7 cellular contexts compared by ENCODE assay signal in the genomic region with DNA sequence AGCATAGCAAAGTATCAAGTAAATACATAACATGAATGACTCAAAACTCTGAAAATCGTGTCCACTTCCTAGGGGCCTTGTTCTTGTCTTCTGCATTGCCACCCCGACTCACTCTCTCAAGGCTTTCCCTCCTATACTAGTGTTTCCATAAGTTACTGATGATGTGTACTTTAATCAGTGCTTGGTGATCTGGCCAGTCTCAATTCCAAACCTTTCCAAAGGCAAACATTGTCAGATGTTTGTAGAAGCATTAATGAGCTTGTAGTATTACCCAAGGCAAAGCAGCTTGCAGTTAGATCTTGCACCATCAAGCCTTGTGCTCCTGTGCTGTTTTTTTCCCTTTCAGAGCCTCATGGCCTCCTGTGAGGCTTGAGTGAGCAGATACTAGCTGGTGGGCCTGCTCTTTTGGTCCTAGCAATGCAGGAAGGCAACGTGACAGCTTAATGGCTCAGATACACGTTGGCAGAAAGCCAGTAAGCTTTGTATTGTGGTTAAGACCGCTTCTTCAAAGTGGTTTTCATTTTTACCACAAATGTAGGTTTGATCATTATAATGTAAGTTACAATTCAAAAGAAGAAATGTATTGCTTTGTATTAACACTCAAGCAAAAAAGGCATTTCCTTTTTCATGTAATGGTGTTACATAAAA. TPM values are rescaled to one million over a fixed set of nuclear protein-coding genes. Genes with fewer than 3 reads are reported as not detected.
DNase-seq lines count a peak whose midpoint lies in the region; ATAC-seq and TF ChIP-seq lines count a peak whose summit lies in the region.

No MANE protein-coding gene starts in this region.

- H4K5ac ChIP-seq in mesendoderm (ENCODE audit: low read length) = no peak overlapping the region

- peaks cover 47% of the 10 kb centered on the region for H3K79me2 ChIP-seq in mesendoderm (ENCODE audit: control insufficient read depth, insufficient read depth, low read length)

- no peaks in the 10 kb centered on the region for H3K9me3 ChIP-seq in SJCRH30 (replicated peaks)

- peak overlapping the region; percentile 10 for H3K56ac ChIP-seq in mesendoderm (ENCODE audit: low read length)

- H3K4me3 ChIP-seq in Jurkat, Clone E6-1 (ENCODE audit: low read length) = no peak overlapping the region
- H3K4me3 ChIP-seq in SJCRH30 (no peak overlapping the region), mesendoderm (ENCODE audit: low read length) (no peak overlapping the region)

- H3K18ac ChIP-seq in mesendoderm (ENCODE audit: low read length) = no peak overlapping the region

- H3K23ac ChIP-seq in mesendoderm (ENCODE audit: low read length) = no peak overlapping the region

- H3K4me1 ChIP-seq in SJCRH30 = peaks cover 16% of the 10 kb centered on the region
- peaks cover 4% of the 10 kb centered on the region for H3K4me1 ChIP-seq in mesendoderm (ENCODE audit: control insufficient read depth, low read depth, low read length)

- H2AK5ac ChIP-seq in mesendoderm (ENCODE audit: low read length) = no peak overlapping the region

- H3K4me2 ChIP-seq in mesendoderm (ENCODE audit: low read length) = no peak overlapping the region

- no peak overlapping the region for H3K27ac ChIP-seq in SJCRH30
- no peak overlapping the region for H3K27ac ChIP-seq in mesendoderm (ENCODE audit: low read depth, low read length)

- no peaks in the 10 kb centered on the region for H3K27me3 ChIP-seq in SJCRH30
- no peaks in the 10 kb centered on the region for H3K27me3 ChIP-seq in mesendoderm (ENCODE audit: insufficient read depth, low read length, poor library complexity)

- no peak overlapping the region for H2BK5ac ChIP-seq in mesendoderm (ENCODE audit: low read length)

- H2BK15ac ChIP-seq in mesendoderm (replicated peaks; ENCODE audit: low read depth) = no peak overlapping the region

- H3K79me1 ChIP-seq in mesendoderm (ENCODE audit: low read length) = peaks cover 8% of the 10 kb centered on the region

- no peak overlapping the region for H3K4ac ChIP-seq in mesendoderm (ENCODE audit: low read depth, low read length)

- WGBS in mesendoderm (ENCODE audit: extremely low coverage, insufficient coverage, low lambda C conversion rate) = no CpG with 5 or more reads among the region's 5 CpGs

- TF ChIP-seq CTCF in GM10266 (IDR thresholded peaks at IDR 0.05; ENCODE audit: control insufficient read depth, insufficient read depth, low read depth, missing control alignments) = no peak

- H2BK120ac ChIP-seq in mesendoderm (ENCODE audit: low read depth, low read length) = no peak overlapping the region

- no peak overlapping the region for H4K8ac ChIP-seq in mesendoderm (ENCODE audit: low read depth, low read length)

- peak; percentile 91 for ATAC-seq in GM21619 (IDR thresholded peaks at IDR 0.05; ENCODE audit: unreplicated experiment)

- H3K9ac ChIP-seq in mesendoderm (ENCODE audit: low read length) = no peak overlapping the region

- peak; percentile 49 for DNase-seq in GM10266 (ENCODE audit: extremely low spot score)
- DNase-seq in Jurkat, Clone E6-1 (ENCODE audit: low read depth, low spot score) = peak; percentile 95
- peak; percentile 62 to 74 for DNase-seq in SJCRH30
- DNase-seq in astrocyte of the hippocampus (ENCODE audit: low read depth, low spot score) = peak; percentile 76
- peak; percentile 53 for DNase-seq in mesendoderm
- no peak for DNase-seq in mesenteric fat pad (ENCODE audit: low spot score)

- H3K36me3 ChIP-seq in SJCRH30 = 0 out of 2 replicates have a peak, but pooled peaks cover 3% of the 10 kb centered on the region
- H3K36me3 ChIP-seq in mesendoderm (ENCODE audit: control insufficient read depth, insufficient read depth, low read length) = no peaks in the 10 kb centered on the region

RNA-seq across cellular contexts. Expression of a gene that starts 51.8 kb away (rescaled TPM):
- polyA plus RNA-seq in Jurkat, Clone E6-1 (2012; ENCODE audit: insufficient read depth, insufficient read length) = 27.6 TPM
- total RNA-seq in SJCRH30 (2014; rRNA removed; shearing (Covaris generic)) = 90.0 and 115 TPM in 2 replicates
- 77.2 TPM for polyA plus RNA-seq in mesendoderm (2013, experiment 1 of 2)
- polyA plus RNA-seq in mesendoderm (2013, experiment 2 of 2) = 77.5 TPM
- 112 TPM for total RNA-seq in mesenteric fat pad
